Comparison of ENCODE assay signal across 24 cellular contexts in genomic region chr22:20647586-20648305, GRCh38.
DNase-seq lines count a peak whose midpoint lies in the region; ATAC-seq, FAIRE-seq and TF ChIP-seq lines count a peak whose summit lies in the region.
"Had no signal": no experiment of that assay in that cellular context is flagged by ENCODE, and none has a peak within 500 bp of the region (broad histone marks: within the 10 kb centered on the region; RNA-seq: fewer than 3 reads in every experiment).

No MANE protein-coding gene starts in this region.

- no peaks in the 10 kb centered on the region for H3K27me3 Mint-ChIP-seq in activated CD4-positive, alpha-beta T cell treated with anti-CD3 and anti-CD28 coated beads for 36 hours

- POLR2A ChIA-PET in H1 (lab: Charles Lee; ENCODE audit: partially characterized antibody) = no interaction called here
- POLR2A ChIA-PET in activated CD4-positive, alpha-beta T cell treated with anti-CD3 and anti-CD28 coated beads for 36 hours (lab: Charles Lee) = interaction anchor here (0.6 kb wide), 1 partner anchor 30 kb away, joined by 6 read pairs; no protein-coding TSS in a partner anchor

- no peaks in the 10 kb centered on the region for H3K79me1 ChIP-seq in H1 (ENCODE audit: low read depth, low read length)

- H2BK120ac ChIP-seq in H1 (replicated peaks; ENCODE audit: low read depth, low read length) = no peak overlapping the region

- H3K36me3 Mint-ChIP-seq in activated CD4-positive, alpha-beta T cell treated with anti-CD3 and anti-CD28 coated beads for 36 hours (ENCODE audit: low read depth) = no peaks in the 10 kb centered on the region
- H3K36me3 Mint-ChIP-seq: CD4-positive, alpha-beta memory T cell had no signal

- H3K18ac ChIP-seq in H1 (ENCODE audit: extremely low read depth, low read length) = no peak overlapping the region

- no peaks in the 10 kb centered on the region for H3K4me1 Mint-ChIP-seq in activated CD4-positive, alpha-beta T cell treated with anti-CD3 and anti-CD28 coated beads for 36 hours
- H3K4me1 Mint-ChIP-seq: CD4-positive, alpha-beta memory T cell had no signal

- no peak for TF ChIP-seq RAD21 in H1 (IDR thresholded peaks at IDR 0.05 in 1 of 2, conservative IDR thresholded peaks at IDR 0.05 in 1 of 2; ENCODE audit: low read depth in 2 of 2, low read length in 2 of 2)

- no peak overlapping the region for H2BK15ac ChIP-seq in H1 (ENCODE audit: low read length)

- WGBS in heart right ventricle, 2 donors = 84 to 87% methylated on average over 4 of the region's 4 CpGs
- WGBS in H1 (ENCODE audit: extremely low coverage in 1 of 2, insufficient coverage in 1 of 2, insufficient read length in 1 of 2, insufficient replicate concordance in 2 of 2, low coverage in 1 of 2, low lambda C conversion rate in 2 of 2, missing lambda C conversion rate in 1 of 2), 2 experiments = 76% methylated on average over 4 of the region's 4 CpGs; no CpG with 5 or more reads in 1 of the 2 experiments

- TF ChIP-seq EP300 in H1 (IDR thresholded peaks at IDR 0.05; ENCODE audit: borderline replicate concordance in 1 of 2, low read depth in 2 of 2, low read length in 2 of 2) = no peak

- no peak overlapping the region for H3K56ac ChIP-seq in H1 (replicated peaks; ENCODE audit: insufficient read length, low read depth, low read length)

- H2BK12ac ChIP-seq in H1 (ENCODE audit: low read depth, low read length) = no peak overlapping the region

- H2BK5ac ChIP-seq in H1 (ENCODE audit: low read depth, low read length) = no peak overlapping the region

- H4K8ac ChIP-seq in H1 (ENCODE audit: extremely low read depth, insufficient read depth, low read length) = no peak overlapping the region; the same call in 1 of the 2 replicates

- peak; percentile 18 for DNase-seq in right atrium auricular region (ENCODE audit: low spot score)
- DNase-seq in heart right ventricle = no peak
- DNase-seq in H1 (ENCODE audit: low read depth in 1 of 2, low spot score in 2 of 2) = peak in 1 of 2 experiments; percentile 14
- peak; percentile 67 for DNase-seq in posterior vena cava (ENCODE audit: low spot score)
- DNase-seq in activated CD4-positive, alpha-beta T cell treated with anti-CD3 and anti-CD28 coated beads for 36 hours = no peak
- DNase-seq in NCI-H2029 (lab: John Stamatoyannopoulos, UW) = no peak
- DNase-seq: Caco-2; CD4-positive, alpha-beta memory T cell; DMS 273 treated with DMSO at 0.1 percent for 48 hours; DMS79 treated with DMSO at 0.1 percent for 48 hours; H7; HFFc6; NCI-H1105 treated with DMSO at 0.1 percent for 48 hours; NCI-H2081; NCI-H2171; NCI-H345; NCI-H774; NK-92 treated with Interleukin-12 subunit alpha and Interleukin-12 subunit beta, amount 100 ng/mL, for 24 hours; SHP77 treated with DMSO at 0.1 percent for 48 hours had no signal

- H3K4me1 ChIP-seq in right atrium auricular region (no peaks in the 10 kb centered on the region), heart right ventricle (no peaks in the 10 kb centered on the region), H1 (replicated peaks in 1 of 4; ENCODE audit: control insufficient read depth in 3 of 4, insufficient read depth in 4 of 4, low read length in 3 of 4) (no peaks in the 10 kb centered on the region)
- H3K4me1 ChIP-seq: BLaER1 treated with 17β-estradiol and CSF1 and Interleukin-3, amounts not matched to agents 10 nM and 100 nM; Caco-2 had no signal

- H2BK20ac ChIP-seq in H1 (ENCODE audit: low read length) = 0 out of 2 replicates have a peak overlapping the region, but pooled peaks have one; percentile 55

- TF ChIP-seq CTCF in right atrium auricular region (IDR thresholded peaks at IDR 0.05) (no peak), heart right ventricle (IDR thresholded peaks at IDR 0.05) (no peak), H1 (IDR thresholded peaks at IDR 0.05; ENCODE audit: control extremely low read depth in 1 of 3, insufficient read depth in 1 of 3, low read depth in 1 of 3, low read length in 3 of 3) (no peak)

- H3K9ac ChIP-seq in H1 (replicated peaks in 1 of 4; ENCODE audit: extremely low read depth in 1 of 4, low read depth in 3 of 4, low read length in 3 of 4) = no peak overlapping the region
- H3K9ac ChIP-seq: BLaER1 treated with 17β-estradiol and CSF1 and Interleukin-3, amounts not matched to agents 10 nM and 100 nM; KMS-11 had no signal

- H4K91ac ChIP-seq in H1 (replicated peaks; ENCODE audit: insufficient read length, low read length) = no peak overlapping the region

- FAIRE-seq in H1 (lab: Jason Lieb, UNC) = no peak

- H3K4me2 ChIP-seq in H1 (ENCODE audit: insufficient read depth in 1 of 2, low read depth in 2 of 2, low read length in 2 of 2) = no peak overlapping the region
- H3K4me2 ChIP-seq: BLaER1 treated with 17β-estradiol and CSF1 and Interleukin-3, amounts not matched to agents 10 nM and 100 nM; KMS-11 had no signal

- TF ChIP-seq POLR2A in H1 (IDR thresholded peaks at IDR 0.05; ENCODE audit: control extremely low read depth in 1 of 2, low read depth in 2 of 2, low read length in 2 of 2) = no peak

- H3K36me3 ChIP-seq in right atrium auricular region (no peaks in the 10 kb centered on the region), heart right ventricle (no peaks in the 10 kb centered on the region), H1 (ENCODE audit: control insufficient read depth in 2 of 4, insufficient read depth in 4 of 4, low read length in 3 of 4) (no peaks in the 10 kb centered on the region)
- H3K36me3 ChIP-seq: BLaER1 treated with 17β-estradiol and CSF1 and Interleukin-3, amounts not matched to agents 10 nM and 100 nM had no signal

- no peak overlapping the region for H3K14ac ChIP-seq in H1 (ENCODE audit: insufficient read length)

- H4K5ac ChIP-seq in H1 (ENCODE audit: insufficient read length, low read depth, low read length) = no peak overlapping the region

- H3K9me3 ChIP-seq in right atrium auricular region (no peaks in the 10 kb centered on the region), heart right ventricle (no peaks in the 10 kb centered on the region), H1 (ENCODE audit: insufficient read depth in 2 of 2, low read depth in 1 of 2, low read length in 1 of 2) (no peaks in the 10 kb centered on the region)
- H3K9me3 ChIP-seq: BLaER1 treated with 17β-estradiol and CSF1 and Interleukin-3, amounts not matched to agents 10 nM and 100 nM; Caco-2 had no signal

- H3K4me3 Mint-ChIP-seq in activated CD4-positive, alpha-beta T cell treated with anti-CD3 and anti-CD28 coated beads for 36 hours = no peak overlapping the region
- H3K4me3 Mint-ChIP-seq: CD4-positive, alpha-beta memory T cell; HFFc6 had no signal

- ATAC-seq in heart right ventricle = no peak
- ATAC-seq in activated CD4-positive, alpha-beta T cell treated with anti-CD3 and anti-CD28 coated beads for 36 hours = no peak
- ATAC-seq in GM21526 (IDR thresholded peaks at IDR 0.05; ENCODE audit: low FRiP score, unreplicated experiment) = no peak

- H3K23me2 ChIP-seq in H1 (ENCODE audit: low read depth, low read length) = no peaks in the 10 kb centered on the region

- H3K79me2 ChIP-seq in H1 (ENCODE audit: control insufficient read depth in 1 of 2, insufficient read depth in 2 of 2, low read length in 2 of 2) = no peaks in the 10 kb centered on the region

- no peak overlapping the region for H3K27ac ChIP-seq in right atrium auricular region
- H3K27ac ChIP-seq in heart right ventricle = no peak overlapping the region
- no peak overlapping the region for H3K27ac ChIP-seq in H1 (ENCODE audit: low read depth, low read length)
- H3K27ac ChIP-seq: BLaER1 treated with 17β-estradiol and CSF1 and Interleukin-3, amounts not matched to agents 10 nM and 100 nM; KMS-11; RWPE1; SK-N-MC had no signal

- no peaks in the 10 kb centered on the region for H3K9me3 Mint-ChIP-seq in activated CD4-positive, alpha-beta T cell treated with anti-CD3 and anti-CD28 coated beads for 36 hours (ENCODE audit: low read depth)
- H3K9me3 Mint-ChIP-seq: HFFc6 had no signal

- no peak overlapping the region for H2AK5ac ChIP-seq in H1 (ENCODE audit: low read depth, low read length)

- intact Hi-C loops in heart right ventricle (cut with DNase I) (no loop called here), posterior vena cava (cut with DNase I) (no loop called here)
- intact Hi-C loops in activated CD4-positive, alpha-beta T cell treated with anti-CD3 and anti-CD28 coated beads for 36 hours (cut with DNase I, micrococcal nuclease) = no loop called here

- H4K20me1 ChIP-seq in H1 (replicated peaks in 1 of 2; ENCODE audit: control insufficient read depth in 1 of 2, insufficient read depth in 2 of 2, low read length in 2 of 2) = no peaks in the 10 kb centered on the region
- H4K20me1 ChIP-seq: BLaER1 treated with 17β-estradiol and CSF1 and Interleukin-3, amounts not matched to agents 10 nM and 100 nM had no signal

- H3K27ac Mint-ChIP-seq in activated CD4-positive, alpha-beta T cell treated with anti-CD3 and anti-CD28 coated beads for 36 hours = no peak overlapping the region
- H3K27ac Mint-ChIP-seq: HFFc6 had no signal

- H3K4me3 ChIP-seq in right atrium auricular region = no peak overlapping the region
- no peak overlapping the region for H3K4me3 ChIP-seq in heart right ventricle
- no peak overlapping the region for H3K4me3 ChIP-seq in H1 (ENCODE audit: extremely low read depth in 1 of 4, insufficient read depth in 2 of 4, low read depth in 3 of 4, low read length in 4 of 4)
- H3K4me3 ChIP-seq: BLaER1 treated with 17β-estradiol and CSF1 and Interleukin-3, amounts not matched to agents 10 nM and 100 nM; SK-N-MC had no signal

- H3K4ac ChIP-seq in H1 (replicated peaks; ENCODE audit: insufficient read length, low read depth, low read length) = no peak overlapping the region

- CTCF ChIA-PET in H1 (lab: Charles Lee; ENCODE audit: partially characterized antibody) = interaction anchor here (1.0 kb wide), 1 partner anchor 80 kb away, joined by 3 read pairs; no protein-coding TSS in a partner anchor
- CTCF ChIA-PET in activated CD4-positive, alpha-beta T cell treated with anti-CD3 and anti-CD28 coated beads for 36 hours (lab: Charles Lee) = interaction anchor here (0.8 to 1.4 kb wide), 3 partner anchors 8 to 83 kb away, joined by 3 read pairs; no protein-coding TSS in a partner anchor

- H2AFZ ChIP-seq in H1 (ENCODE audit: low read length) = no peak overlapping the region

- no peak overlapping the region for H3K23ac ChIP-seq in H1 (ENCODE audit: insufficient read length)

- H3K27me3 ChIP-seq in right atrium auricular region = no peaks in the 10 kb centered on the region
- peaks cover 0 to 4% (median 0%) of the 10 kb centered on the region in 7 donors for H3K27me3 ChIP-seq in heart right ventricle
- H3K27me3 ChIP-seq in H1 (replicated peaks in 1 of 4; ENCODE audit: control insufficient read depth in 3 of 4, extremely low read depth in 1 of 4, insufficient read depth in 3 of 4, low read length in 3 of 4) = no peaks in the 10 kb centered on the region
- H3K27me3 ChIP-seq: BLaER1 treated with 17β-estradiol and CSF1 and Interleukin-3, amounts not matched to agents 10 nM and 100 nM had no signal

TF ChIP-seq in H1, 55 proteins besides CTCF, POLR2A, EP300 and RAD21 (continues in another document):
- TF ChIP-seq MAX (IDR thresholded peaks at IDR 0.05) (no peak), SP2 (IDR thresholded peaks at IDR 0.05; ENCODE audit: low read length) (no peak), MAFK (IDR thresholded peaks at IDR 0.05; ENCODE audit: low read depth, low read length) (no peak), TEAD4 (IDR thresholded peaks at IDR 0.05; ENCODE audit: low read depth, low read length) (no peak)

Comparison
In these comparisons a context has a peak if more than half of its experiments do, and no peak if none do; other contexts are left out.
1. DNase-seq: peak in right atrium auricular region (single experiment) and posterior vena cava (single experiment); none in heart right ventricle (0 of 2), activated CD4-positive, alpha-beta T cell treated with anti-CD3 and anti-CD28 coated beads for 36 hours (single experiment) and NCI-H2029 (single experiment).